In the genomic region with DNA sequence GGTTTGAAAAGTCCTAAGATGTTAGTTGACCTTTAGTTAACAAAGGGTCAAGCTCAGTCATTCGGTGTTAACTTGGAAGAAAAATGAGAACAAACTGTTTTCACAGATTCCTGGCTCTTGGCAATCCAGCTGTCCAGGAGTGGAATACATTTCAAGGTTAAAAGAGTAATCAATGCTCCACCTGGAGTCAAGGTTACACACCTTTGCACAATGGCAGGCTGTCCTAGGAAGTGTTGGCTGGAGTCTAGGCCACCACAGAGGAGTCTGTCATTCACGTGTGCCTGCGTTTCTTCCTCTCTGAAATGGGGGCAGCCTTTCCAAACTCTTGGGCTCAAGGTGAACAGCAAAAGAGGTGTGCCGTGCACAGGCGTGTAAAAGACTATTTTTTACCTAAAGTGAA, we compare ENCODE assay signal across 1 cellular context.
TF ChIP-seq lines count a peak whose summit lies in the region.

No MANE protein-coding gene starts in this region.

TF ChIP-seq in WTC11, 78 proteins besides CTCF, POLR2A, EP300 and RAD21 (continued from another document):
- no peak for TF ChIP-seq ESRRA (CRISPR knock-in tag; IDR thresholded peaks at IDR 0.05; ENCODE audit: borderline replicate concordance)
- no peak for TF ChIP-seq NR3C1 (CRISPR knock-in tag; conservative IDR thresholded peaks at IDR 0.05; ENCODE audit: low read depth)
- TF ChIP-seq FOXJ3 (CRISPR knock-in tag; IDR thresholded peaks at IDR 0.05; ENCODE audit: borderline replicate concordance): no peak
- TF ChIP-seq ZBTB21 (CRISPR knock-in tag; IDR thresholded peaks at IDR 0.05; ENCODE audit: borderline replicate concordance): no peak
- TF ChIP-seq, protein P1, sequence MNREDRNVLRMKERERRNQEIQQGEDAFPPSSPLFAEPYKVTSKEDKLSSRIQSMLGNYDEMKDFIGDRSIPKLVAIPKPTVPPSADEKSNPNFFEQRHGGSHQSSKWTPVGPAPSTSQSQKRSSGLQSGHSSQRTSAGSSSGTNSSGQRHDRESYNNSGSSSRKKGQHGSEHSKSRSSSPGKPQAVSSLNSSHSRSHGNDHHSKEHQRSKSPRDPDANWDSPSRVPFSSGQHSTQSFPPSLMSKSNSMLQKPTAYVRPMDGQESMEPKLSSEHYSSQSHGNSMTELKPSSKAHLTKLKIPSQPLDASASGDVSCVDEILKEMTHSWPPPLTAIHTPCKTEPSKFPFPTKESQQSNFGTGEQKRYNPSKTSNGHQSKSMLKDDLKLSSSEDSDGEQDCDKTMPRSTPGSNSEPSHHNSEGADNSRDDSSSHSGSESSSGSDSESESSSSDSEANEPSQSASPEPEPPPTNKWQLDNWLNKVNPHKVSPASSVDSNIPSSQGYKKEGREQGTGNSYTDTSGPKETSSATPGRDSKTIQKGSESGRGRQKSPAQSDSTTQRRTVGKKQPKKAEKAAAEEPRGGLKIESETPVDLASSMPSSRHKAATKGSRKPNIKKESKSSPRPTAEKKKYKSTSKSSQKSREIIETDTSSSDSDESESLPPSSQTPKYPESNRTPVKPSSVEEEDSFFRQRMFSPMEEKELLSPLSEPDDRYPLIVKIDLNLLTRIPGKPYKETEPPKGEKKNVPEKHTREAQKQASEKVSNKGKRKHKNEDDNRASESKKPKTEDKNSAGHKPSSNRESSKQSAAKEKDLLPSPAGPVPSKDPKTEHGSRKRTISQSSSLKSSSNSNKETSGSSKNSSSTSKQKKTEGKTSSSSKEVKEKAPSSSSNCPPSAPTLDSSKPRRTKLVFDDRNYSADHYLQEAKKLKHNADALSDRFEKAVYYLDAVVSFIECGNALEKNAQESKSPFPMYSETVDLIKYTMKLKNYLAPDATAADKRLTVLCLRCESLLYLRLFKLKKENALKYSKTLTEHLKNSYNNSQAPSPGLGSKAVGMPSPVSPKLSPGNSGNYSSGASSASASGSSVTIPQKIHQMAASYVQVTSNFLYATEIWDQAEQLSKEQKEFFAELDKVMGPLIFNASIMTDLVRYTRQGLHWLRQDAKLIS (CRISPR knock-in tag; IDR thresholded peaks at IDR 0.05; ENCODE audit: borderline replicate concordance): no peak
- TF ChIP-seq TCF7 (CRISPR knock-in tag; IDR thresholded peaks at IDR 0.05; ENCODE audit: low read depth): no peak
- TF ChIP-seq, protein P2, sequence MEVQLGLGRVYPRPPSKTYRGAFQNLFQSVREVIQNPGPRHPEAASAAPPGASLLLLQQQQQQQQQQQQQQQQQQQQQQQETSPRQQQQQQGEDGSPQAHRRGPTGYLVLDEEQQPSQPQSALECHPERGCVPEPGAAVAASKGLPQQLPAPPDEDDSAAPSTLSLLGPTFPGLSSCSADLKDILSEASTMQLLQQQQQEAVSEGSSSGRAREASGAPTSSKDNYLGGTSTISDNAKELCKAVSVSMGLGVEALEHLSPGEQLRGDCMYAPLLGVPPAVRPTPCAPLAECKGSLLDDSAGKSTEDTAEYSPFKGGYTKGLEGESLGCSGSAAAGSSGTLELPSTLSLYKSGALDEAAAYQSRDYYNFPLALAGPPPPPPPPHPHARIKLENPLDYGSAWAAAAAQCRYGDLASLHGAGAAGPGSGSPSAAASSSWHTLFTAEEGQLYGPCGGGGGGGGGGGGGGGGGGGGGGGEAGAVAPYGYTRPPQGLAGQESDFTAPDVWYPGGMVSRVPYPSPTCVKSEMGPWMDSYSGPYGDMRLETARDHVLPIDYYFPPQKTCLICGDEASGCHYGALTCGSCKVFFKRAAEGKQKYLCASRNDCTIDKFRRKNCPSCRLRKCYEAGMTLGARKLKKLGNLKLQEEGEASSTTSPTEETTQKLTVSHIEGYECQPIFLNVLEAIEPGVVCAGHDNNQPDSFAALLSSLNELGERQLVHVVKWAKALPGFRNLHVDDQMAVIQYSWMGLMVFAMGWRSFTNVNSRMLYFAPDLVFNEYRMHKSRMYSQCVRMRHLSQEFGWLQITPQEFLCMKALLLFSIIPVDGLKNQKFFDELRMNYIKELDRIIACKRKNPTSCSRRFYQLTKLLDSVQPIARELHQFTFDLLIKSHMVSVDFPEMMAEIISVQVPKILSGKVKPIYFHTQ (CRISPR knock-in tag; IDR thresholded peaks at IDR 0.05): no peak
- TF ChIP-seq ZNF317 (CRISPR knock-in tag; IDR thresholded peaks at IDR 0.05; ENCODE audit: borderline replicate concordance, low read depth): no peak
- TF ChIP-seq, protein P3, sequence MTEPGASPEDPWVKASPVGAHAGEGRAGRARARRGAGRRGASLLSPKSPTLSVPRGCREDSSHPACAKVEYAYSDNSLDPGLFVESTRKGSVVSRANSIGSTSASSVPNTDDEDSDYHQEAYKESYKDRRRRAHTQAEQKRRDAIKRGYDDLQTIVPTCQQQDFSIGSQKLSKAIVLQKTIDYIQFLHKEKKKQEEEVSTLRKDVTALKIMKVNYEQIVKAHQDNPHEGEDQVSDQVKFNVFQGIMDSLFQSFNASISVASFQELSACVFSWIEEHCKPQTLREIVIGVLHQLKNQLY (CRISPR knock-in tag; IDR thresholded peaks at IDR 0.05): no peak
- TF ChIP-seq, protein P4, sequence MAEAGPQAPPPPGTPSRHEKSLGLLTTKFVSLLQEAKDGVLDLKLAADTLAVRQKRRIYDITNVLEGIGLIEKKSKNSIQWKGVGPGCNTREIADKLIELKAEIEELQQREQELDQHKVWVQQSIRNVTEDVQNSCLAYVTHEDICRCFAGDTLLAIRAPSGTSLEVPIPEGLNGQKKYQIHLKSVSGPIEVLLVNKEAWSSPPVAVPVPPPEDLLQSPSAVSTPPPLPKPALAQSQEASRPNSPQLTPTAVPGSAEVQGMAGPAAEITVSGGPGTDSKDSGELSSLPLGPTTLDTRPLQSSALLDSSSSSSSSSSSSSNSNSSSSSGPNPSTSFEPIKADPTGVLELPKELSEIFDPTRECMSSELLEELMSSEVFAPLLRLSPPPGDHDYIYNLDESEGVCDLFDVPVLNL (CRISPR knock-in tag; IDR thresholded peaks at IDR 0.05; ENCODE audit: borderline replicate concordance, low read depth): no peak
